ENCODE assay signal across 8 cellular contexts in genomic region chr6:44074383-44075136, GRCh38. TPM values are rescaled to one million over a fixed set of nuclear protein-coding genes. Genes with fewer than 3 reads are reported as not detected.
DNase-seq lines count a peak whose midpoint lies in the region; ATAC-seq and TF ChIP-seq lines count a peak whose summit lies in the region.

No MANE protein-coding gene starts in this region.

- H3K36me3 Mint-ChIP-seq in memory B cell = no peaks in the 10 kb centered on the region

- no peaks in the 10 kb centered on the region for H3K27me3 ChIP-seq in colonic mucosa

- TF ChIP-seq CTCF in GM10266 (IDR thresholded peaks at IDR 0.05; ENCODE audit: control insufficient read depth, insufficient read depth, low read depth, missing control alignments) (peak; percentile 94), colonic mucosa (IDR thresholded peaks at IDR 0.05) (peak; percentile 90)

- peak overlapping the region; percentile 98 for H3K4me3 Mint-ChIP-seq in memory B cell

- H3K9me3 Mint-ChIP-seq in memory B cell = no peaks in the 10 kb centered on the region

- no peak overlapping the region for H3K27ac Mint-ChIP-seq in memory B cell

- H3K9ac ChIP-seq in colonic mucosa (ENCODE audit: low read depth in 2 of 2, low read length in 2 of 2) = peak overlapping the region in 1 of 2 donors; percentile 36

- peaks cover 23% of the 10 kb centered on the region for H3K4me1 ChIP-seq in colonic mucosa

- H3K36me3 ChIP-seq in colonic mucosa = no peaks in the 10 kb centered on the region

- intact Hi-C loops in colonic mucosa (cut with DNase I) = no loop called here

- no peaks in the 10 kb centered on the region for H3K9me3 ChIP-seq in colonic mucosa

- H3K4me3 ChIP-seq in colonic mucosa = no peak overlapping the region

- peaks cover 15% of the 10 kb centered on the region for H3K4me1 Mint-ChIP-seq in memory B cell

- H3K27ac ChIP-seq in colonic mucosa = peak overlapping the region; percentile 90

- H3K27me3 Mint-ChIP-seq in memory B cell = peaks cover 11% of the 10 kb centered on the region

- ATAC-seq in HG03159 (IDR thresholded peaks at IDR 0.05; ENCODE audit: unreplicated experiment) (peak; percentile 39), memory B cell (ENCODE audit: low read depth) (peak; percentile 55)
- peak; percentile 45 to 48 for ATAC-seq in activated CD4-positive, CD25-positive, alpha-beta regulatory T cell treated with anti-CD3 and anti-CD28 coated beads, Interleukin-2, amount 50 U/mL, for 24 hours

- peak; percentile 91 for DNase-seq in GM10266 (ENCODE audit: extremely low spot score)
- DNase-seq in colonic mucosa = peak; percentile 69
- DNase-seq in memory B cell (ENCODE audit: low spot score in 2 of 2) = peak; percentile 59 to 66
- peak; percentile 24 to 43 for DNase-seq in stimulated activated CD8-positive, alpha-beta memory T cell treated with anti-CD3 and anti-CD28 coated beads, Interleukin-4, amount 100 ng/mL, for 1 hour (ENCODE audit: low read depth in 2 of 2, low spot score in 1 of 2)
- DNase-seq in SHP77 treated with DMSO at 0.1 percent for 48 hours (lab: John Stamatoyannopoulos, UW) = no peak
- no peak for DNase-seq in NCI-H1436 treated with DMSO at 0.1 percent for 48 hours (lab: John Stamatoyannopoulos, UW)

RNA-seq across cellular contexts. Expression of gene MRPL14, which starts 52.7 kb away (rescaled TPM):
- 10 to 100 TPM; 72.0 to 77.7 TPM for total RNA-seq in colonic mucosa

RNA-seq across cellular contexts. Expression of gene TMEM63B, which starts 52.8 kb away (rescaled TPM):
- total RNA-seq in colonic mucosa = 10 to 100 TPM; 74.3 to 95.3 TPM

Comparison
In these comparisons a context has a peak if more than half of its experiments do, and no peak if none do; other contexts are left out.
1. DNase-seq: peak in GM10266 (single experiment), colonic mucosa (single experiment), memory B cell (2 of 2) and stimulated activated CD8-positive, alpha-beta memory T cell treated with anti-CD3 and anti-CD28 coated beads, Interleukin-4, amount 100 ng/mL, for 1 hour (2 of 2); none in SHP77 treated with DMSO at 0.1 percent for 48 hours (single experiment) and NCI-H1436 treated with DMSO at 0.1 percent for 48 hours (single experiment).
2. Peak in every context shown above with its lines, with median percentiles within 50 percentile points of each other: ATAC-seq.